ENCODE assay signal across 12 cellular contexts in genomic region chr15:58830556-58830955, GRCh38. TPM values are rescaled to one million over a fixed set of nuclear protein-coding genes. Genes with fewer than 3 reads are reported as not detected.
DNase-seq lines count a peak whose midpoint lies in the region; TF ChIP-seq lines count a peak whose summit lies in the region.
"Had no signal": no experiment of that assay in that cellular context is flagged by ENCODE, and none has a peak within 500 bp of the region (broad histone marks: within the 10 kb centered on the region; RNA-seq: fewer than 3 reads in every experiment).

No MANE protein-coding gene starts in this region.

- H3K4me1 Mint-ChIP-seq in Calu3 (ENCODE audit: low read depth, unreplicated experiment) (peaks cover 26% of the 10 kb centered on the region), immature natural killer cell (no peaks in the 10 kb centered on the region)

- H3K4me1 ChIP-seq in adipocyte (ENCODE audit: control insufficient read depth, insufficient read depth, low read length) = peaks cover 5% of the 10 kb centered on the region

- CTCF ChIA-PET in Calu3 (lab: Charles Lee) = interaction anchor here (1.1 kb wide), 1 partner anchor 51 kb away, joined by 3 read pairs; no protein-coding TSS in a partner anchor

- no peak overlapping the region for H3K4me3 ChIP-seq in adipocyte (ENCODE audit: low read length)
- H3K4me3 ChIP-seq in fibroblast of villous mesenchyme (ENCODE audit: low read depth, low read length) = no peak overlapping the region

- H3K27ac Mint-ChIP-seq in Calu3 (ENCODE audit: unreplicated experiment) (no peak overlapping the region), immature natural killer cell (peak overlapping the region in 1 of 6 donors; percentile 23)

- TF ChIP-seq CTCF in fibroblast of villous mesenchyme (IDR thresholded peaks at IDR 0.05; ENCODE audit: insufficient read depth, low read depth, low read length) (no peak), Calu3 (IDR thresholded peaks at IDR 0.05; ENCODE audit: unreplicated experiment) (no peak)

- no peaks in the 10 kb centered on the region for H3K27me3 ChIP-seq in adipocyte (replicated peaks; ENCODE audit: control insufficient read depth, insufficient read depth, low read length)

- no peaks in the 10 kb centered on the region for H3K9me3 Mint-ChIP-seq in Calu3 (ENCODE audit: low read depth, unreplicated experiment)
- H3K9me3 Mint-ChIP-seq in immature natural killer cell = no peaks in the 10 kb centered on the region

- peaks cover 38% of the 10 kb centered on the region for H3K36me3 Mint-ChIP-seq in Calu3 (ENCODE audit: insufficient read depth, unreplicated experiment)
- H3K36me3 Mint-ChIP-seq in immature natural killer cell = peaks cover 19 to 21% (median 19%) of the 10 kb centered on the region in 3 donors

- intact Hi-C loops in Calu3 (cut with micrococcal nuclease; ENCODE audit: unreplicated experiment) (no loop called here), cardiac septum (cut with DNase I) (no loop called here)

- no peak overlapping the region for H3K4me3 Mint-ChIP-seq in Calu3 (ENCODE audit: low read depth, unreplicated experiment)
- no peak overlapping the region for H3K4me3 Mint-ChIP-seq in immature natural killer cell

- H3K9ac ChIP-seq in adipocyte (ENCODE audit: low read length) = no peak overlapping the region
- H3K9ac ChIP-seq: KMS-11 had no signal

- no peaks in the 10 kb centered on the region for H3K9me3 ChIP-seq in adipocyte (ENCODE audit: control insufficient read depth, low read length)

- peaks cover 25% of the 10 kb centered on the region for H3K36me3 ChIP-seq in adipocyte (ENCODE audit: control insufficient read depth, insufficient read depth, low read length, severe bottlenecking)

- no TSS peak for BruUV-seq in Calu3 (replicated peaks; lab: Mats Ljungman, UMichigan)

- DNase-seq in Ammon's horn (ENCODE audit: low spot score) = peak; percentile 22
- peak; percentile 36 for DNase-seq in adipocyte (ENCODE audit: low read depth)
- peak; percentile 26 for DNase-seq in fibroblast of villous mesenchyme (ENCODE audit: low read depth)
- peak; percentile 17 for DNase-seq in renal cortical epithelial cell (ENCODE audit: low read depth)
- no peak for DNase-seq in Calu3
- DNase-seq in cardiac septum (ENCODE audit: low spot score) = no peak
- no peak for DNase-seq in immature natural killer cell
- DNase-seq: DMS153, H7, NCI-H1436 treated with DMSO at 0.1 percent for 48 hours, Right ventricle myocardium superior had no signal

- H3K27me3 Mint-ChIP-seq in Calu3 (ENCODE audit: unreplicated experiment) (no peaks in the 10 kb centered on the region), immature natural killer cell (ENCODE audit: low read depth in 3 of 3) (no peaks in the 10 kb centered on the region)

RNA-seq across cellular contexts. Expression of gene MINDY2, which starts 59.5 kb away (rescaled TPM):
- total RNA-seq in fibroblast of villous mesenchyme (27.4 and 66.5 TPM in 2 replicates), renal cortical epithelial cell (26.7 and 48.3 TPM in 2 replicates), Calu3 (2022) (46.2 and 59.0 TPM in 2 replicates), cardiac septum (33.4 TPM)
- polyA plus RNA-seq in immature natural killer cell = 10 to 100 TPM in 2 of 3 donors, 1 to 10 TPM in 1; 9.4 to 22.6 (median 16.5) TPM

Comparison
In these comparisons a context has a peak if more than half of its experiments do, and no peak if none do; other contexts are left out.
1. DNase-seq: peak in Ammon's horn (single experiment), adipocyte (single experiment), fibroblast of villous mesenchyme (single experiment) and renal cortical epithelial cell (single experiment); none in Calu3 (single experiment), cardiac septum (single experiment) and immature natural killer cell (0 of 3).